17 cellular contexts compared by ENCODE assay signal in the genomic region with DNA sequence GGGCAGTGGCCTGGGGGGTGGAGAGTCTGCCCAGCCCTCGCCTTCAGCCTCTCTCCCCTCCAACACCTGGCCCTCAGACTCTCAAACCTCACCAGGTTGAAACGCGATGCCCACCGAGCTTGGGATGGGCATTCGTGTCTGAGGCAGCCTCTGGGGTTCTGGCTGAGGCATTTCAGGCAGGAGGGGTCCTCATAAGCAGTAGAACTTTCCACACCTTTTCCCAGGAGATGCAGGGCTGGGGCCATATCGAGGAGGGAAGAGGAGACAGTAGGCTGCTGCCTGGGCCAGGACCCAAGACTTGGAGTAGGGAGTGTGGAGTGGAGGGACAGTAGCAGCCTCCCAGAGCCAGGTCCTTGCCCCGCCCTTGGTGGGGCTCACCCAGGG.
"Had no signal": no experiment of that assay in that cellular context is flagged by ENCODE, and none has a peak within 500 bp of the region (broad histone marks: within the 10 kb centered on the region; RNA-seq: fewer than 3 reads in every experiment).

No MANE protein-coding gene starts in this region.

- H3K36me3 ChIP-seq: esophagus squamous epithelium, gastroesophageal sphincter, left ventricle myocardium inferior, right atrium auricular region, transverse colon had no signal

- DNase-seq: effector memory CD4-positive, alpha-beta T cell; esophagus squamous epithelium; foreskin fibroblast; glutamatergic neuron; left ventricle myocardium inferior; mesendoderm; naive thymus-derived CD4-positive, alpha-beta T cell; nephron progenitor cell; stimulated activated CD4-positive, alpha-beta T cell treated with anti-CD3 and anti-CD28 coated beads, Interleukin-4, amount 100 ng/mL, for 24 hours; testis; transverse colon had no signal

- H3K27me3 ChIP-seq: esophagus squamous epithelium, gastroesophageal sphincter, neutrophil, right atrium auricular region, testis, transverse colon had no signal

- H3K27ac ChIP-seq: epithelial cell of prostate, esophagus squamous epithelium, gastroesophageal sphincter, left ventricle myocardium inferior, right atrium auricular region, testis, transverse colon had no signal

- H3K4me3 ChIP-seq: esophagus squamous epithelium, gastroesophageal sphincter, left ventricle myocardium inferior, right atrium auricular region, smooth muscle cell, testis, transverse colon had no signal

- H3K9me3 ChIP-seq: esophagus squamous epithelium, gastroesophageal sphincter, left ventricle myocardium inferior, neutrophil, right atrium auricular region, testis, transverse colon had no signal

- ATAC-seq: gastroesophageal sphincter; naive thymus-derived CD4-positive, alpha-beta T cell; stimulated activated memory B cell treated with anti-CD40 and anti-IgM and Interleukin-4, amounts not matched to agents 10 μg/mL and 1 μg/mL and 100 μg/mL, for 72 hours had no signal

- H3K4me1 ChIP-seq: gastroesophageal sphincter, right atrium auricular region, testis, transverse colon had no signal
